15 cellular contexts compared by ENCODE assay signal in the genomic region with DNA sequence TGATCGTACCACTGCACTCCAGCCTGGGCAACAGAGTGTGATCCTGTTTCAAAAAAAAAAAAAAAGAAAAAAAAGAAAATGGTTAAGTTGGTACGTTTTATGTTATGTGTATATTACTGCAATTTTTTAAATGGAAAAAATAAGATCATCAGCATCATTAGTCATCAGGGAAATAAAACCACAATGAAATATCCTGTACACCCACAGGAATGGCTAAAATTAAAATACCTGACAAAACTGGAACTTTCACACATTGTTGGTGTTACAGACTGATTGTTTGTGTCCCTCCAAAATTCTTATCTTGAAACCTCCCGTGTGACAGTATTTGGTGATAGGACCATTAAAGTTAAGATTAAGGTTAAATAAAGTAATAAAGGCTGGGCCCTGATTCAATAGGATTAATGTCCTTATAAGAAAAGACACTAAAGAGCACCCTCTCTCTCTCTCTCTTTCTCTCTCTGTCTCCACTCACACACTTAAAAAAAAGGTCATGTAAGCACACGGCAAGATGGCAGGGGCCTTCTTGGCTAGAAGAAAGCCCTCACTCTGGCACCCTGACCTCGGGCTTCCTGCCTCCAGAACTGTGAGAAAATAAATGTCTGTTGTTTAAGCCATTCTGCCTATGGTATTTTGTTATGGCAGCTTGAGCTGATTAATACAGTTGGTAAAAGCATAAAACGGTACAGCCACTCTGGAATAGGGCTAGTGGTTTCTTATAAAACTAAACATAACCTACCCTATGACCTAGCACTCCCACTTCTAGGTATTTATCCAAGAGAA. TPM values are rescaled to one million over a fixed set of nuclear protein-coding genes. Genes with fewer than 3 reads are reported as not detected.
DNase-seq lines count a peak whose midpoint lies in the region; FAIRE-seq and TF ChIP-seq lines count a peak whose summit lies in the region.
"Had no signal": no experiment of that assay in that cellular context is flagged by ENCODE, and none has a peak within 500 bp of the region (broad histone marks: within the 10 kb centered on the region; RNA-seq: fewer than 3 reads in every experiment).

No MANE protein-coding gene starts in this region.

- H2AFZ ChIP-seq in KMS-11 (ENCODE audit: low read depth) (no peak overlapping the region), endothelial cell of umbilical vein (ENCODE audit: low read depth, low read length) (peak overlapping the region; percentile 22), neuronal stem cell (ENCODE audit: low read length) (peak overlapping the region; percentile 52)

- H3K9ac ChIP-seq in BLaER1 (no peak overlapping the region), KMS-11 (no peak overlapping the region), endothelial cell of umbilical vein (replicated peaks; ENCODE audit: extremely low read depth, insufficient read depth, low read length) (peak overlapping the region; percentile 6), neuronal stem cell (ENCODE audit: low read depth, low read length, poor library complexity) (no peak overlapping the region)

- H3K4me2 ChIP-seq in BLaER1: peak overlapping the region; percentile 3; the same call in 1 of the 2 replicates
- peak overlapping the region; percentile 25 for H3K4me2 ChIP-seq in KMS-11
- H3K4me2 ChIP-seq in endothelial cell of umbilical vein (ENCODE audit: insufficient read depth, low read length): peak overlapping the region; percentile 40
- H3K4me2 ChIP-seq in neuronal stem cell (ENCODE audit: insufficient read depth, low read length, poor library complexity, severe bottlenecking): no peak overlapping the region

- H4K91ac ChIP-seq in neuronal stem cell (ENCODE audit: low read depth, low read length, poor library complexity): no peak overlapping the region

- no peak overlapping the region for H3K18ac ChIP-seq in neuronal stem cell (ENCODE audit: low read length)

- H3K23ac ChIP-seq in neuronal stem cell (ENCODE audit: low read depth, low read length, poor library complexity): no peak overlapping the region

- FAIRE-seq in endothelial cell of umbilical vein (lab: Jason Lieb, UNC): peak; percentile 79

- peaks cover 39% of the 10 kb centered on the region for H3K9me3 ChIP-seq in BLaER1
- no peaks in the 10 kb centered on the region for H3K9me3 ChIP-seq in endothelial cell of umbilical vein (replicated peaks; ENCODE audit: control insufficient read depth, insufficient read depth, low read length)
- H3K9me3 ChIP-seq in neuronal stem cell (replicated peaks in 1 of 2; ENCODE audit: control insufficient read depth in 2 of 2, insufficient read depth in 1 of 2, low read depth in 1 of 2, low read length in 2 of 2): peaks cover 3 to 13% of the 10 kb centered on the region in 2 donors
- H3K9me3 ChIP-seq in prostate gland: no peaks in the 10 kb centered on the region

- POLR2A ChIA-PET in endothelial cell of umbilical vein (lab: Charles Lee): no interaction called here

- H3K36me3 ChIP-seq in BLaER1: no peaks in the 10 kb centered on the region
- no peaks in the 10 kb centered on the region for H3K36me3 ChIP-seq in KMS-11 (ENCODE audit: insufficient read depth)
- H3K36me3 ChIP-seq in endothelial cell of umbilical vein (ENCODE audit: control insufficient read depth in 2 of 2, extremely low read depth in 1 of 2, insufficient read depth in 2 of 2, low read length in 2 of 2): no peaks in the 10 kb centered on the region
- no peaks in the 10 kb centered on the region for H3K36me3 ChIP-seq in neuronal stem cell (replicated peaks in 1 of 2; ENCODE audit: control insufficient read depth in 2 of 2, insufficient read depth in 2 of 2, low read length in 2 of 2)
- H3K36me3 ChIP-seq in prostate gland: no peaks in the 10 kb centered on the region

- TF ChIP-seq POLR2A in endothelial cell of umbilical vein (IDR thresholded peaks at IDR 0.05; ENCODE audit: low read depth, low read length): no peak
- no peak for TF ChIP-seq POLR2A in prostate gland (IDR thresholded peaks at IDR 0.05)

- dilution Hi-C loops in endothelial cell of umbilical vein (cut with MboI; ENCODE audit: extremely low pct_ligation_motif_present, low sequenced_read_pairs): no loop called here

- H3K4me1 ChIP-seq in BLaER1 (peaks cover 24% of the 10 kb centered on the region), KMS-11 (ENCODE audit: low read depth, poor library complexity, severe bottlenecking) (peaks cover 24% of the 10 kb centered on the region), endothelial cell of umbilical vein (ENCODE audit: control insufficient read depth, extremely low read depth, insufficient read depth, low read length) (peaks cover 14% of the 10 kb centered on the region), neuronal stem cell (ENCODE audit: control insufficient read depth in 2 of 2, insufficient read depth in 1 of 2, low read depth in 1 of 2, low read length in 2 of 2) (peaks cover 0 to 7% of the 10 kb centered on the region in 2 donors), prostate gland (replicated peaks) (no peaks in the 10 kb centered on the region)

- no peak for TF ChIP-seq CTCF in KMS-11 (conservative IDR thresholded peaks at IDR 0.05; ENCODE audit: low read depth, low read length)
- TF ChIP-seq CTCF in endothelial cell of umbilical vein (IDR thresholded peaks at IDR 0.05; ENCODE audit: extremely low read depth in 1 of 2, insufficient read depth in 1 of 2, low read depth in 1 of 2, low read length in 2 of 2): no peak
- TF ChIP-seq CTCF in prostate gland (IDR thresholded peaks at IDR 0.05): no peak

- H3K4ac ChIP-seq in neuronal stem cell (ENCODE audit: low read length): no peak overlapping the region

- no peaks in the 10 kb centered on the region for H4K20me1 ChIP-seq in BLaER1
- no peaks in the 10 kb centered on the region for H4K20me1 ChIP-seq in KMS-11 (ENCODE audit: insufficient read depth)
- no peaks in the 10 kb centered on the region for H4K20me1 ChIP-seq in endothelial cell of umbilical vein (replicated peaks; ENCODE audit: control insufficient read depth, extremely low read depth, insufficient read depth, low read length)

- DNase-seq in endothelial cell of umbilical vein (ENCODE audit: low read depth, low spot score): peak; percentile 89
- no peak for DNase-seq in neuronal stem cell (ENCODE audit: low spot score)
- DNase-seq in AG20443 (ENCODE audit: low spot score): no peak
- no peak for DNase-seq in prostate gland (ENCODE audit: low spot score)
- DNase-seq in SIG-M5 treated with dmso at 0.1 percent for 504 hours (lab: John Stamatoyannopoulos, UW; ENCODE audit: unreplicated experiment): no peak
- DNase-seq in HuH-7.5 (ENCODE audit: low spot score): no peak
- DNase-seq: activated CD4-positive, CD25-positive, alpha-beta regulatory T cell treated with anti-CD3 and anti-CD28 coated beads, Interleukin-2, amount 50 U/mL, for 72 hours; CD4-positive, CD25-positive, alpha-beta regulatory T cell; Kasumi-1; left colon; NCI-H2081; stimulated activated CD4-positive, alpha-beta T cell treated with anti-CD3 and anti-CD28 coated beads, Interleukin-1b, Interleukin-23, amount 100 ng/mL, for 48 hours; SW 1271 had no signal

- no TSS peak for BruUV-seq in endothelial cell of umbilical vein (replicated peaks; lab: Mats Ljungman, UMichigan)

- no peaks in the 10 kb centered on the region for H3K79me1 ChIP-seq in neuronal stem cell (ENCODE audit: low read depth, low read length)

- H2BK120ac ChIP-seq in neuronal stem cell (ENCODE audit: low read depth, low read length): no peak overlapping the region

- H2BK12ac ChIP-seq in neuronal stem cell (ENCODE audit: low read length): no peak overlapping the region

- no peak overlapping the region for H2BK15ac ChIP-seq in neuronal stem cell (ENCODE audit: low read length)

- H3K14ac ChIP-seq in neuronal stem cell (ENCODE audit: low read length): no peak overlapping the region

- no peaks in the 10 kb centered on the region for H3K79me2 ChIP-seq in KMS-11 (ENCODE audit: insufficient read depth, low read depth)
- no peaks in the 10 kb centered on the region for H3K79me2 ChIP-seq in endothelial cell of umbilical vein (ENCODE audit: control insufficient read depth, insufficient read depth, low read length)

- H3K9me1 ChIP-seq in endothelial cell of umbilical vein (replicated peaks; ENCODE audit: control insufficient read depth, extremely low read depth, insufficient read depth, low read length): no peaks in the 10 kb centered on the region

- CTCF ChIA-PET in endothelial cell of umbilical vein (lab: Charles Lee): interaction anchor here (5.9 kb wide), 1 partner anchor 14 kb away, joined by 65 read pairs; no protein-coding TSS in a partner anchor

- H3K4me3 ChIP-seq in BLaER1 (no peak overlapping the region), KMS-11 (IDR thresholded peaks at IDR 0.05; ENCODE audit: insufficient read depth, low read depth, low read length) (no peak overlapping the region), endothelial cell of umbilical vein (replicated peaks in 1 of 3; ENCODE audit: insufficient read depth in 1 of 3, low read depth in 1 of 3, low read length in 3 of 3) (no peak overlapping the region), neuronal stem cell (ENCODE audit: low read length in 2 of 2) (no peak overlapping the region), prostate gland (no peak overlapping the region)

- no CpG with 5 or more reads among the region's 6 CpGs for WGBS in neuronal stem cell (ENCODE audit: extremely low coverage in 2 of 2, insufficient read length in 2 of 2, insufficient replicate concordance in 1 of 2), 2 donors
- WGBS in prostate gland: 64% methylated on average over 6 of the region's 6 CpGs

- H3K27me3 ChIP-seq in BLaER1: no peaks in the 10 kb centered on the region
- no peaks in the 10 kb centered on the region for H3K27me3 ChIP-seq in KMS-11 (ENCODE audit: insufficient read depth, low read depth)
- no peaks in the 10 kb centered on the region for H3K27me3 ChIP-seq in endothelial cell of umbilical vein (ENCODE audit: control insufficient read depth in 2 of 2, insufficient read depth in 2 of 2, low read length in 2 of 2)
- no peaks in the 10 kb centered on the region for H3K27me3 ChIP-seq in neuronal stem cell (ENCODE audit: control insufficient read depth in 3 of 3, insufficient read depth in 3 of 3, low read depth in 1 of 3, low read length in 3 of 3)
- H3K27me3 ChIP-seq in prostate gland (replicated peaks; ENCODE audit: insufficient read depth): no peaks in the 10 kb centered on the region

- H3K27ac ChIP-seq in BLaER1 (no peak overlapping the region), KMS-11 (no peak overlapping the region), endothelial cell of umbilical vein (ENCODE audit: insufficient read depth, low read depth, low read length) (peak overlapping the region; percentile 63), neuronal stem cell (replicated peaks; ENCODE audit: low read length) (no peak overlapping the region), prostate gland (no peak overlapping the region)

- intact Hi-C loops in endothelial cell of umbilical vein (cut with micrococcal nuclease) (no loop called here), prostate gland (cut with DNase I) (loop anchor here (5.0 kb wide), 1 partner anchor 959 kb away; no protein-coding TSS in a partner anchor)

- no peak overlapping the region for H2AK5ac ChIP-seq in neuronal stem cell (ENCODE audit: low read depth, low read length)

- no peak overlapping the region for H4K8ac ChIP-seq in neuronal stem cell (ENCODE audit: low read depth, low read length)

- H2BK5ac ChIP-seq in neuronal stem cell (ENCODE audit: low read length): no peak overlapping the region

RNA-seq across cellular contexts. Expression of a gene that starts 48.4 kb away (rescaled TPM):
- total RNA-seq in endothelial cell of umbilical vein (89.6 and 91.3 TPM in 2 replicates), prostate gland (100 to 1,000 TPM; 359 to 556 TPM)
- 46.0 and 63.3 TPM in 2 replicates for polyA plus RNA-seq in endothelial cell of umbilical vein
- 50.0 and 63.4 TPM in 2 replicates for polyA plus RNA-seq in endothelial cell of umbilical vein (2011; cell fraction: cytosol; rRNA removed)
- 22.0 and 22.8 TPM in 2 replicates for polyA plus RNA-seq in endothelial cell of umbilical vein (2011; cell fraction: nucleus; rRNA removed)
- 52.4 and 76.4 TPM in 2 replicates for polyA plus RNA-seq in endothelial cell of umbilical vein (2012)
- polyA minus RNA-seq in endothelial cell of umbilical vein: 16.9 and 24.7 TPM in 2 replicates
- polyA minus RNA-seq in endothelial cell of umbilical vein (2011; cell fraction: cytosol; rRNA and poly(A)+ RNA removed): 34.5 TPM
- polyA minus RNA-seq in endothelial cell of umbilical vein (2011; cell fraction: nucleus; rRNA and poly(A)+ RNA removed): 15.7 and 25.6 TPM in 2 replicates
- polyA plus RNA-seq in neuronal stem cell (2013, experiment 1 of 2): 270 TPM
- polyA plus RNA-seq in neuronal stem cell (2013, experiment 2 of 2): 294 TPM
